In genomic region chr11:46351148-46351547, GRCh38 we compare ENCODE assay signal across 12 cellular contexts. TPM values are rescaled to one million over a fixed set of nuclear protein-coding genes. Genes with fewer than 3 reads are reported as not detected.
DNase-seq lines count a peak whose midpoint lies in the region; ATAC-seq and TF ChIP-seq lines count a peak whose summit lies in the region.
"Had no signal": no experiment of that assay in that cellular context is flagged by ENCODE, and none has a peak within 500 bp of the region (broad histone marks: within the 10 kb centered on the region; RNA-seq: fewer than 3 reads in every experiment).

No MANE protein-coding gene starts in this region.

- H3K27ac ChIP-seq in spleen (peak overlapping the region; percentile 2 to 92 (median 78)), SJCRH30 (no peak overlapping the region)

- CTCF ChIA-PET in activated CD8-positive, alpha-beta memory T cell treated with anti-CD3 and anti-CD28 coated beads, Interleukin-2, amount 10 ng/mL, durations not matched to agents 7 days and 5 days (lab: Charles Lee) = interaction anchor here (1.0 to 18.5 kb wide), 11 partner anchors 10 to 351 kb away, joined by 3 to 444 read pairs (median 5); partner anchors contain the start of genes CHRM4 and MDK

- TF ChIP-seq POLR2A in spleen (IDR thresholded peaks at IDR 0.05) = no peak

- no peaks in the 10 kb centered on the region for H3K9me3 Mint-ChIP-seq in activated CD8-positive, alpha-beta memory T cell treated with anti-CD3 and anti-CD28 coated beads, Interleukin-2, amount 10 ng/mL, durations not matched to agents 7 days and 5 days (ENCODE audit: low read depth)
- H3K9me3 Mint-ChIP-seq in effector memory CD8-positive, alpha-beta T cell = no peaks in the 10 kb centered on the region

- no peak for ATAC-seq in activated CD8-positive, alpha-beta memory T cell treated with anti-CD3 and anti-CD28 coated beads, Interleukin-2, amount 10 ng/mL, durations not matched to agents 7 days and 5 days
- ATAC-seq in T-helper 17 cell (no peak), GM19328 (IDR thresholded peaks at IDR 0.05; ENCODE audit: unreplicated experiment) (no peak)
- no peak for ATAC-seq in effector memory CD8-positive, alpha-beta T cell (replicated peaks)
- ATAC-seq: left lobe of liver had no signal

- no peak overlapping the region for H3K4me3 Mint-ChIP-seq in activated CD8-positive, alpha-beta memory T cell treated with anti-CD3 and anti-CD28 coated beads, Interleukin-2, amount 10 ng/mL, durations not matched to agents 7 days and 5 days
- H3K4me3 Mint-ChIP-seq in T-helper 17 cell = peak overlapping the region; percentile 90
- H3K4me3 Mint-ChIP-seq in effector memory CD8-positive, alpha-beta T cell = peak overlapping the region; percentile 97 to 98

- no peaks in the 10 kb centered on the region for H3K27me3 Mint-ChIP-seq in activated CD8-positive, alpha-beta memory T cell treated with anti-CD3 and anti-CD28 coated beads, Interleukin-2, amount 10 ng/mL, durations not matched to agents 7 days and 5 days
- no peaks in the 10 kb centered on the region for H3K27me3 Mint-ChIP-seq in T-helper 17 cell
- no peaks in the 10 kb centered on the region for H3K27me3 Mint-ChIP-seq in effector memory CD8-positive, alpha-beta T cell

- H3K4me1 ChIP-seq in spleen (peaks cover 41 to 95% (median 80%) of the 10 kb centered on the region in 6 donors), SJCRH30 (peaks cover 7% of the 10 kb centered on the region)

- intact Hi-C loops in spleen (cut with DNase I; ENCODE audit: low total_unique reads) = no loop called here

- H3K4me1 Mint-ChIP-seq in activated CD8-positive, alpha-beta memory T cell treated with anti-CD3 and anti-CD28 coated beads, Interleukin-2, amount 10 ng/mL, durations not matched to agents 7 days and 5 days = peaks cover 70% of the 10 kb centered on the region
- peaks cover 74% of the 10 kb centered on the region for H3K4me1 Mint-ChIP-seq in T-helper 17 cell
- H3K4me1 Mint-ChIP-seq in effector memory CD8-positive, alpha-beta T cell (ENCODE audit: low read depth in 2 of 2) = peaks cover 72 to 73% of the 10 kb centered on the region in 2 donors

- TF ChIP-seq CTCF in spleen (IDR thresholded peaks at IDR 0.05 in 8 of 11, conservative IDR thresholded peaks at IDR 0.05 in 3 of 11) = no peak

- H3K9me3 ChIP-seq in T-helper 17 cell (ENCODE audit: control insufficient read depth, low read length, poor library complexity, severe bottlenecking) (no peaks in the 10 kb centered on the region), spleen (no peaks in the 10 kb centered on the region), SJCRH30 (replicated peaks) (no peaks in the 10 kb centered on the region)
- H3K9me3 ChIP-seq: vagina had no signal

- H3K36me3 ChIP-seq in spleen = peaks cover 0 to 38% (median 3%) of the 10 kb centered on the region in 6 donors
- H3K36me3 ChIP-seq in SJCRH30 = no peaks in the 10 kb centered on the region
- H3K36me3 ChIP-seq: vagina had no signal

- H3K27ac Mint-ChIP-seq in activated CD8-positive, alpha-beta memory T cell treated with anti-CD3 and anti-CD28 coated beads, Interleukin-2, amount 10 ng/mL, durations not matched to agents 7 days and 5 days = peak overlapping the region; percentile 25
- H3K27ac Mint-ChIP-seq in T-helper 17 cell = peak overlapping the region; percentile 95
- peak overlapping the region; percentile 82 to 95 for H3K27ac Mint-ChIP-seq in effector memory CD8-positive, alpha-beta T cell

- H3K36me3 Mint-ChIP-seq in activated CD8-positive, alpha-beta memory T cell treated with anti-CD3 and anti-CD28 coated beads, Interleukin-2, amount 10 ng/mL, durations not matched to agents 7 days and 5 days = peaks cover 3% of the 10 kb centered on the region
- H3K36me3 Mint-ChIP-seq in T-helper 17 cell (ENCODE audit: low read depth) = peaks cover 6% of the 10 kb centered on the region
- peaks cover 40% of the 10 kb centered on the region for H3K36me3 Mint-ChIP-seq in effector memory CD8-positive, alpha-beta T cell (ENCODE audit: insufficient read depth)

- DNase-seq in activated CD8-positive, alpha-beta memory T cell treated with anti-CD3 and anti-CD28 coated beads, Interleukin-2, amount 10 ng/mL, durations not matched to agents 7 days and 5 days = no peak
- no peak for DNase-seq in activated CD8-positive, alpha-beta memory T cell treated with anti-CD3 and anti-CD28 coated beads, Interleukin-2, amount 50 U/mL, for 48 hours
- DNase-seq in T-helper 17 cell (no peak), spleen (no peak), SJCRH30 (no peak), NCI-H2081 treated with DMSO at 0.1 percent for 48 hours (lab: John Stamatoyannopoulos, UW) (no peak)
- DNase-seq in effector memory CD8-positive, alpha-beta T cell = no peak

- H3K27me3 ChIP-seq in spleen (replicated peaks in 1 of 7) = no peaks in the 10 kb centered on the region
- no peaks in the 10 kb centered on the region for H3K27me3 ChIP-seq in SJCRH30
- H3K27me3 ChIP-seq: vagina had no signal

- H3K4me3 ChIP-seq in spleen = peak overlapping the region in 1 of 8 donors; percentile 65
- no peak overlapping the region for H3K4me3 ChIP-seq in SJCRH30
- H3K4me3 ChIP-seq: vagina had no signal

- 79 to 89% (median 83%) methylated on average over 5 to 8 of the region's 8 CpGs for WGBS in spleen, 5 donors

RNA-seq across cellular contexts. Expression of gene DGKZ, which starts 3.9 kb away (rescaled TPM):
- 100 to 1,000 TPM in 1 of 2 experiments, 10 to 100 TPM in 1; 96.9 to 132 TPM for total RNA-seq in activated CD8-positive, alpha-beta memory T cell treated with anti-CD3 and anti-CD28 coated beads, Interleukin-2, amount 10 ng/mL, durations not matched to agents 7 days and 5 days
- total RNA-seq in T-helper 17 cell (100 to 1,000 TPM; 194 to 196 TPM), spleen (100 to 1,000 TPM in 5 of 7 donors, 10 to 100 TPM in 2; 86.0 to 136 (median 106) TPM)
- 10 to 100 TPM; 44.2 to 89.0 (median 60.9) TPM for polyA plus RNA-seq in spleen
- total RNA-seq in SJCRH30 (2014; rRNA removed; shearing (Covaris generic)) = 34.2 and 42.1 TPM in 2 replicates

RNA-seq across cellular contexts. Expression of gene MDK, which starts 30.3 kb away (rescaled TPM):
- total RNA-seq in activated CD8-positive, alpha-beta memory T cell treated with anti-CD3 and anti-CD28 coated beads, Interleukin-2, amount 10 ng/mL, durations not matched to agents 7 days and 5 days = 1 to 10 TPM; 1.6 to 5.0 TPM
- total RNA-seq in T-helper 17 cell = 1 to 10 TPM; 2.6 to 3.7 TPM
- 10 to 100 TPM; 22.6 to 52.8 (median 36.8) TPM for total RNA-seq in spleen
- polyA plus RNA-seq in spleen = 10 to 100 TPM; 16.2 to 26.6 (median 22.3) TPM
- total RNA-seq in SJCRH30 (2014; rRNA removed; shearing (Covaris generic)) = 122 and 142 TPM in 2 replicates

RNA-seq across cellular contexts. Expression of gene CHRM4, which starts 40.4 kb away (rescaled TPM):
- total RNA-seq in activated CD8-positive, alpha-beta memory T cell treated with anti-CD3 and anti-CD28 coated beads, Interleukin-2, amount 10 ng/mL, durations not matched to agents 7 days and 5 days = under 1 TPM in 1 of 2 experiments, not detected in 1; 0.18 TPM
- total RNA-seq in T-helper 17 cell = 1 to 10 TPM; 4.3 to 4.8 TPM
- 10 to 100 TPM in 3 of 7 donors, 1 to 10 TPM in 4; 2.3 to 34.1 (median 8.5) TPM for total RNA-seq in spleen
- 1 to 10 TPM in 1 of 3 donors, under 1 TPM in 2; 0.06 to 2.0 (median 0.20) TPM for polyA plus RNA-seq in spleen
- total RNA-seq in SJCRH30 (2014; rRNA removed; shearing (Covaris generic)) = 0.81 and 0.97 TPM in 2 replicates
- total RNA-seq: activated CD8-positive, alpha-beta memory T cell treated with anti-CD3 and anti-CD28 coated beads for 36 hours; left lobe of liver; vagina had no signal
- polyA plus RNA-seq: AG04450 had no signal

Comparison
In these comparisons a context has a peak if more than half of its experiments do, and no peak if none do; other contexts are left out.
1. H3K27ac Mint-ChIP-seq: peak in every context shown above with its lines; median percentile 95 in T-helper 17 cell; 88 in effector memory CD8-positive, alpha-beta T cell; 25 in activated CD8-positive, alpha-beta memory T cell treated with anti-CD3 and anti-CD28 coated beads, Interleukin-2, amount 10 ng/mL, durations not matched to agents 7 days and 5 days.